Comparison of ENCODE assay signal across 21 cellular contexts in the genomic region with DNA sequence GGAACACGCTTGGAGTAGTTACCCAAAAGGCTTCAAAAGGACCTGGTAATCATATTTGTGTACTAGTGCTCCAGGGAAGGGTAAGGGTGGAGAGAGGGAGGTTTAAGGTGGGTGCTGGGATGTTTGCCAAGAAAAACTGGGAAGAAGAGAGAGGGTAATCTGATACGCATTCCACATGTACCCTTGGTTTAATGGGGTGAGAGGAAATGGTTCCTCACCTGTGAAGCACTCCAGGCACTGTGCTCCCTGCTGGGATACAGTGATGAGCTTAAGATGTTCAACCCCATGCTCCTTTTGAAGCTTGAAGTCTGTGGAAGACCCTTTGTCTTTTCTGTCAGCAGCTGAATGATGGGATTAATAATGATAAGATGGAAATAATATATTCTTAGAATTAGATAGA.
DNase-seq lines count a peak whose midpoint lies in the region; ATAC-seq and TF ChIP-seq lines count a peak whose summit lies in the region.
"Had no signal": no experiment of that assay in that cellular context is flagged by ENCODE, and none has a peak within 500 bp of the region (broad histone marks: within the 10 kb centered on the region; RNA-seq: fewer than 3 reads in every experiment).

No MANE protein-coding gene starts in this region.

- no peaks in the 10 kb centered on the region for H3K9me3 ChIP-seq in left ventricle myocardium inferior (replicated peaks)
- H3K9me3 ChIP-seq: MG63, SK-N-SH had no signal

- no peak overlapping the region for H3K4me3 ChIP-seq in left ventricle myocardium inferior
- H3K4me3 ChIP-seq: GM23248, MG63 had no signal

- 0 out of 2 replicates have a peak, but pooled peaks have one; percentile 29 for TF ChIP-seq EP300 in Ishikawa (IDR thresholded peaks at IDR 0.05; ENCODE audit: borderline replicate concordance)

- TF ChIP-seq CTCF in left ventricle myocardium inferior (IDR thresholded peaks at IDR 0.05; ENCODE audit: borderline replicate concordance) = no peak

- no peak overlapping the region for H3K27ac ChIP-seq in left ventricle myocardium inferior (replicated peaks)
- H3K27ac ChIP-seq: GM23248 had no signal

- H3K36me3 ChIP-seq in left ventricle myocardium inferior = no peaks in the 10 kb centered on the region
- H3K36me3 ChIP-seq: MG63 had no signal

- intact Hi-C loops in left ventricle myocardium inferior (cut with micrococcal nuclease) = no loop called here

- DNase-seq in NCI-H748 (lab: John Stamatoyannopoulos, UW; ENCODE audit: unreplicated experiment) (peak; percentile 51), NCI-H748 treated with DMSO at 0.1 percent for 48 hours (lab: John Stamatoyannopoulos, UW) (no peak), NCI-H524 (lab: John Stamatoyannopoulos, UW) (peak; percentile 34 to 65), iPS-NIHi7 (ENCODE audit: extremely low spot score) (peak; percentile 13), left ventricle myocardium inferior (no peak)
- DNase-seq: C1 segment of cervical spinal cord, DND-41, GM23248, Kasumi-1, MG63, NCI-H1048, NCI-H187, NCI-H510A treated with DMSO at 0.1 percent for 48 hours, OCI-M1, RPMI8226, SHP77 treated with DMSO at 0.1 percent for 48 hours, SK-N-SH had no signal

- no peaks in the 10 kb centered on the region for H3K27me3 ChIP-seq in left ventricle myocardium inferior (ENCODE audit: low read depth)
- H3K27me3 ChIP-seq: MG63 had no signal

- no peak for TF ChIP-seq RAD21 in Ishikawa (IDR thresholded peaks at IDR 0.05; ENCODE audit: low read depth)

- no peaks in the 10 kb centered on the region for H3K4me1 ChIP-seq in left ventricle myocardium inferior

- ATAC-seq in GM18520 (IDR thresholded peaks at IDR 0.05; ENCODE audit: unreplicated experiment) (no peak), GM18909 (IDR thresholded peaks at IDR 0.05; ENCODE audit: poor library complexity, unreplicated experiment) (no peak)
- ATAC-seq: HCT116 had no signal

TF ChIP-seq in Ishikawa, 13 proteins besides CTCF, POLR2A, EP300 and RAD21:
- TF ChIP-seq TCF12 (IDR thresholded peaks at IDR 0.05; ENCODE audit: low read depth) (no peak), TAF1 (IDR thresholded peaks at IDR 0.05; ENCODE audit: low read depth) (no peak), NFIC (IDR thresholded peaks at IDR 0.05) (peak; percentile 58; the same call in 1 of the 2 replicates), TEAD4 (IDR thresholded peaks at IDR 0.05) (peak; percentile 36; the same call in 1 of the 2 replicates)

Comparison
In these comparisons a context has a peak if more than half of its experiments do, and no peak if none do; other contexts are left out.
1. DNase-seq: peak in NCI-H748 (single experiment), NCI-H524 (2 of 2) and iPS-NIHi7 (single experiment); none in NCI-H748 treated with DMSO at 0.1 percent for 48 hours (single experiment) and left ventricle myocardium inferior (single experiment).